ENCODE assay signal across 9 cellular contexts in the genomic region with DNA sequence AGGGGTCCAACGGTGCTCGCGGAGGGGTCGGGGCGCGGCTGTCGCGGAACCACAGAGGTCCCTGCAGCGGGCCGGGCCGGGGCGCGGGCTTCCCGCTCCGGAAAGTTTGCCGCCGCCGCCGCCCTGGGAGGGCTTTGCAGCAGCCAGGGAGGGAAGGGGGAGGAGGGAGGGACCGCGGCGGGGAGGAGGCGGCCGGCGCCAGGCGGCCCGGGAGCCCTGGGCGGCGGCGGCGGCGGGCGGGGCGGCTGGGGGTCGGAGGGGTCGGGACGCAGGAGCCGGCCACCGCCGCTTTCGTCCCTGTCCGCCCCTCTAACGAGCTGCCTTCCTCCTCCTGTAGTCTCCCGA. TPM values are rescaled to one million over a fixed set of nuclear protein-coding genes. Genes with fewer than 3 reads are reported as not detected.
A peak's percentile ranks its signal among the peaks of the same experiment; 100 is the strongest.
DNase-seq lines count a peak whose midpoint lies in the region; ATAC-seq lines count a peak whose summit lies in the region.
"Had no signal": no experiment of that assay in that cellular context is flagged by ENCODE, and none has a peak within 500 bp of the region (broad histone marks: within the 10 kb centered on the region; RNA-seq: fewer than 3 reads in every experiment).

No MANE protein-coding gene starts in this region.

- H3K27ac Mint-ChIP-seq in naive thymus-derived CD8-positive, alpha-beta T cell, result no peak overlapping the region
- H3K27ac Mint-ChIP-seq: activated naive CD4-positive, alpha-beta T cell treated with anti-CD3 and anti-CD28 coated beads, Interleukin-2, amount 50 U/mL, for 24 hours had no signal

- peaks cover 0 to 2% (median 0%) of the 10 kb centered on the region in 4 donors for H3K4me1 Mint-ChIP-seq in naive thymus-derived CD8-positive, alpha-beta T cell
- H3K4me1 Mint-ChIP-seq: activated naive CD4-positive, alpha-beta T cell treated with anti-CD3 and anti-CD28 coated beads, Interleukin-2, amount 50 U/mL, for 24 hours had no signal

- intact Hi-C loops in Right ventricle myocardium superior (cut with DNase I) (no loop called here), Right ventricle myocardium inferior (cut with DNase I) (no loop called here)

- no peaks in the 10 kb centered on the region for H3K36me3 Mint-ChIP-seq in naive thymus-derived CD8-positive, alpha-beta T cell
- H3K36me3 Mint-ChIP-seq: activated naive CD4-positive, alpha-beta T cell treated with anti-CD3 and anti-CD28 coated beads, Interleukin-2, amount 50 U/mL, for 24 hours had no signal

- H3K9me3 Mint-ChIP-seq in naive thymus-derived CD8-positive, alpha-beta T cell, result no peaks in the 10 kb centered on the region
- H3K9me3 Mint-ChIP-seq: activated naive CD4-positive, alpha-beta T cell treated with anti-CD3 and anti-CD28 coated beads, Interleukin-2, amount 50 U/mL, for 24 hours had no signal

- POLR2A ChIA-PET in naive thymus-derived CD8-positive, alpha-beta T cell (lab: Charles Lee), result no interaction called here

- no peak for DNase-seq in Right ventricle myocardium superior
- DNase-seq in Right ventricle myocardium inferior (ENCODE audit: missing footprints), result no peak
- peak; percentile 32 for DNase-seq in T follicular helper cell (ENCODE audit: low read depth)
- DNase-seq in dermis blood vessel endothelial cell, result peak; percentile 32
- peak in 6 of 10 donors; percentile 18 to 46 (median 38) for DNase-seq in naive thymus-derived CD8-positive, alpha-beta T cell
- DNase-seq in MV-4-11 (lab: John Stamatoyannopoulos, UW), result no peak
- no peak for DNase-seq in SK-N-DZ (ENCODE audit: low spot score)

- H3K4me3 Mint-ChIP-seq in naive thymus-derived CD8-positive, alpha-beta T cell, result peak overlapping the region in 1 of 10 donors; percentile 35

- ATAC-seq in Right ventricle myocardium superior (ENCODE audit: poor library complexity), result peak; percentile 19
- no peak for ATAC-seq in Right ventricle myocardium inferior
- peak; percentile 54 to 63 for ATAC-seq in naive thymus-derived CD8-positive, alpha-beta T cell
- ATAC-seq in HG03520 (IDR thresholded peaks at IDR 0.05; ENCODE audit: unreplicated experiment), result no peak

- peaks cover 0 to 17% (median 7%) of the 10 kb centered on the region in 5 donors for H3K27me3 Mint-ChIP-seq in naive thymus-derived CD8-positive, alpha-beta T cell

RNA-seq across cellular contexts. Expression of a gene that starts 0.4 kb away (rescaled TPM):
- total RNA-seq in Right ventricle myocardium superior (2.9 TPM), Right ventricle myocardium inferior (1.8 TPM), dermis blood vessel endothelial cell (1.1 and 1.4 TPM in 2 replicates)
- total RNA-seq in naive thymus-derived CD8-positive, alpha-beta T cell, result not detected
- under 1 TPM in 1 of 3 donors, not detected in 2; 0.19 TPM for polyA plus RNA-seq in naive thymus-derived CD8-positive, alpha-beta T cell
- 1.0 and 3.2 TPM in 2 replicates for polyA plus RNA-seq in SK-N-DZ (2014; cell fraction: cytosol; rRNA removed)
- 16.5 and 20.3 TPM in 2 replicates for polyA plus RNA-seq in SK-N-DZ (2014; cell fraction: nucleus; rRNA removed)

Comparison
In these comparisons a context has a peak if more than half of its experiments do, and no peak if none do; other contexts are left out.
1. ATAC-seq: peak in Right ventricle myocardium superior (single experiment) and naive thymus-derived CD8-positive, alpha-beta T cell (2 of 2); none in Right ventricle myocardium inferior (single experiment) and HG03520 (single experiment).
2. DNase-seq: peak in T follicular helper cell (single experiment), dermis blood vessel endothelial cell (single experiment) and naive thymus-derived CD8-positive, alpha-beta T cell (6 of 10); none in Right ventricle myocardium superior (single experiment), Right ventricle myocardium inferior (single experiment), MV-4-11 (single experiment) and SK-N-DZ (single experiment).